ENCODE assay signal across 1 cellular context in genomic region chr9:128818099-128818838, GRCh38.
TF ChIP-seq lines count a peak whose summit lies in the region.

Gene ENDOG, plus strand, starts transcription at chr9:128818500. Its CDS starts 185 bp downstream, at chr9:128818685.

TF ChIP-seq in HEK293, 187 proteins besides CTCF, POLR2A, EP300 and RAD21 (continued from another document):
- TF ChIP-seq ZNF398 (tag by site-specific recombination; IDR thresholded peaks at IDR 0.05) (no peak), ZNF48 (tag by site-specific recombination; IDR thresholded peaks at IDR 0.05) (no peak), ZNF501 (tag by site-specific recombination; IDR thresholded peaks at IDR 0.05) (0 out of 2 replicates have a peak, but pooled peaks have one; percentile 36), ZIC2 (tag by site-specific recombination; IDR thresholded peaks at IDR 0.05) (peak; percentile 59), ZNF292 (tag by site-specific recombination; IDR thresholded peaks at IDR 0.05; ENCODE audit: borderline replicate concordance, low read depth) (no peak), ZNF670 (tag by site-specific recombination; IDR thresholded peaks at IDR 0.05; ENCODE audit: low read depth) (no peak), ZFP37 (tag by site-specific recombination; IDR thresholded peaks at IDR 0.05) (no peak), ZNF146 (tag by site-specific recombination; IDR thresholded peaks at IDR 0.05) (no peak), SP3 (tag by site-specific recombination; IDR thresholded peaks at IDR 0.05) (peak; percentile 78), TSHZ1 (tag by site-specific recombination; IDR thresholded peaks at IDR 0.05; ENCODE audit: borderline replicate concordance) (no peak), ZNF600 (tag by site-specific recombination; IDR thresholded peaks at IDR 0.05) (peak; percentile 31; the same call in 1 of the 2 replicates), ATF2 (tag by site-specific recombination; IDR thresholded peaks at IDR 0.05; ENCODE audit: low read depth) (no peak), ZBTB26 (tag by site-specific recombination; optimal IDR thresholded peaks at IDR 0.05) (no peak), ZSCAN16 (tag by site-specific recombination; IDR thresholded peaks at IDR 0.05) (no peak), ZNF654 (tag by site-specific recombination; IDR thresholded peaks at IDR 0.05; ENCODE audit: low read depth) (no peak), ZNF677 (tag by site-specific recombination; IDR thresholded peaks at IDR 0.05) (0 out of 2 replicates have a peak, but pooled peaks have one; percentile 25), ZNF138 (tag by site-specific recombination; IDR thresholded peaks at IDR 0.05; ENCODE audit: borderline replicate concordance) (no peak), ZNF560 (tag by site-specific recombination; IDR thresholded peaks at IDR 0.05; ENCODE audit: borderline replicate concordance) (no peak), ZNF837 (tag by site-specific recombination; IDR thresholded peaks at IDR 0.05) (no peak), ZNF843 (tag by site-specific recombination; IDR thresholded peaks at IDR 0.05) (0 out of 2 replicates have a peak, but pooled peaks have one; percentile 20), ZNF132 (tag by site-specific recombination; IDR thresholded peaks at IDR 0.05; ENCODE audit: borderline replicate concordance) (no peak), ZNF488 (tag by site-specific recombination; IDR thresholded peaks at IDR 0.05) (no peak), ZNF302 (tag by site-specific recombination; IDR thresholded peaks at IDR 0.05; ENCODE audit: low read depth) (no peak), ZNF626 (tag by site-specific recombination; IDR thresholded peaks at IDR 0.05) (no peak), BCL11A (tag by site-specific recombination; IDR thresholded peaks at IDR 0.05; ENCODE audit: low read depth) (no peak), ZNF830 (tag by site-specific recombination; IDR thresholded peaks at IDR 0.05; ENCODE audit: low read depth) (no peak), ZNF18 (tag by site-specific recombination; IDR thresholded peaks at IDR 0.05) (no peak), KLF8 (tag by site-specific recombination; IDR thresholded peaks at IDR 0.05) (peak; percentile 88), ZSCAN5A (tag by site-specific recombination; IDR thresholded peaks at IDR 0.05) (no peak), HIC1 (tag by site-specific recombination; IDR thresholded peaks at IDR 0.05) (no peak), ZNF660 (tag by site-specific recombination; IDR thresholded peaks at IDR 0.05) (peak; percentile 60; the same call in 1 of the 2 replicates), ZNF645 (tag by site-specific recombination; IDR thresholded peaks at IDR 0.05) (no peak), EGR2 (tag by site-specific recombination; IDR thresholded peaks at IDR 0.05; ENCODE audit: low read depth) (no peak), ZNF658 (tag by site-specific recombination; IDR thresholded peaks at IDR 0.05) (no peak)
